ENCODE assay signal across 16 cellular contexts in the genomic region with DNA sequence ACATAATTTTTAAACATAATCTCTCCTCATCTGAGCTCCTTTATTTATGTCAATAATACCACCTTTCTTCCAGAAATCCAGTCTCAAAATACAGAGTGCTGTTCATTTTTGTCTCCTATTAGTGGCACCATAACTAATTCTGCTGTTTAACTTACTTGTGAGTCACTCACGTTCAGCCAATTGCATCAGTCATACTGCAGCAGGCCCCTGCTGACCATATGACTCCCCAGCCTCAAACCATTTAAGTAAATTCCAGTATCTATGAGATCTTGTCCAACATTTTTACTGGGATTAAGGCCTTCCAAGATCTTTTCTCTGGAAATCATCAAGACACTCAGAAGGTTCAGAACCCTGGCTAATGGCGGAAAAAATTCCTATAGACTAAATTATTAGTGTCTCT.
"Had no signal": no experiment of that assay in that cellular context is flagged by ENCODE, and none has a peak within 500 bp of the region (broad histone marks: within the 10 kb centered on the region; RNA-seq: fewer than 3 reads in every experiment).

No MANE protein-coding gene starts in this region.

- H3K4me3 ChIP-seq: heart left ventricle, ovary, skin epidermis, testis, upper lobe of right lung had no signal

- H3K27me3 ChIP-seq: heart left ventricle, ovary, testis, upper lobe of right lung had no signal

- H3K9me3 ChIP-seq: ovary, testis, upper lobe of right lung had no signal

- ATAC-seq: esophagus mucosa; foreskin keratinocyte; heart left ventricle; left lobe of liver; stimulated activated naive CD8-positive, alpha-beta T cell treated with anti-CD3 and anti-CD28 coated beads, Interleukin-15, amount 100 ng/mL, for 72 hours; upper lobe of right lung had no signal

- H3K36me3 Mint-ChIP-seq: activated naive CD4-positive, alpha-beta T cell treated with anti-CD3 and anti-CD28 coated beads, Interleukin-2, amount 10 ng/mL, durations not matched to agents 7 days and 5 days; memory B cell had no signal

- H3K27ac ChIP-seq: foreskin keratinocyte, heart left ventricle, ovary, skin epidermis, testis, upper lobe of right lung had no signal

- H3K4me1 Mint-ChIP-seq: activated naive CD4-positive, alpha-beta T cell treated with anti-CD3 and anti-CD28 coated beads, Interleukin-2, amount 10 ng/mL, durations not matched to agents 7 days and 5 days; memory B cell; stimulated activated naive CD8-positive, alpha-beta T cell treated with anti-CD3 and anti-CD28 coated beads, Interleukin-15, amount 100 ng/mL, for 72 hours had no signal

- H3K36me3 ChIP-seq: heart left ventricle, ovary, upper lobe of right lung had no signal

- H3K27ac Mint-ChIP-seq: activated naive CD4-positive, alpha-beta T cell treated with anti-CD3 and anti-CD28 coated beads, Interleukin-2, amount 10 ng/mL, durations not matched to agents 7 days and 5 days; activated T-helper 2 cell treated with anti-CD3 and anti-CD28 coated beads, Interferon-gamma antibody, Interleukin-2, Interleukin-4, amounts not matched to agents 10 μg/mL and 5 μg/mL and 100 μg/mL, durations not matched to agents 14 hours and 24 hours and 36 hours; endodermal cell; memory B cell; stimulated activated naive CD8-positive, alpha-beta T cell treated with anti-CD3 and anti-CD28 coated beads, Interleukin-15, amount 100 ng/mL, for 72 hours had no signal

- H3K9me3 Mint-ChIP-seq: activated T-helper 2 cell treated with anti-CD3 and anti-CD28 coated beads, Interferon-gamma antibody, Interleukin-2, Interleukin-4, amounts not matched to agents 10 μg/mL and 5 μg/mL and 100 μg/mL, durations not matched to agents 14 hours and 24 hours and 36 hours; endodermal cell; stimulated activated naive CD8-positive, alpha-beta T cell treated with anti-CD3 and anti-CD28 coated beads, Interleukin-15, amount 100 ng/mL, for 72 hours had no signal

- DNase-seq: activated CD4-positive, alpha-beta T cell treated with anti-CD3 and anti-CD28 coated beads, Interleukin-2, amount 50 U/mL, for 1 hour; activated naive CD4-positive, alpha-beta T cell treated with anti-CD3 and anti-CD28 coated beads, Interleukin-2, amount 10 ng/mL, durations not matched to agents 7 days and 5 days; endodermal cell; foreskin keratinocyte; heart left ventricle; ovary; stimulated activated CD4-positive, alpha-beta T cell treated with anti-CD3 and anti-CD28 coated beads, Interleukin-4, amount 100 ng/mL, for 4 hours; stimulated activated naive CD8-positive, alpha-beta T cell treated with anti-CD3 and anti-CD28 coated beads, Interleukin-15, amount 100 ng/mL, for 72 hours; T-helper 2 cell; testis; upper lobe of right lung had no signal

- H3K4me3 Mint-ChIP-seq: activated naive CD4-positive, alpha-beta T cell treated with anti-CD3 and anti-CD28 coated beads, Interleukin-2, amount 10 ng/mL, durations not matched to agents 7 days and 5 days; endodermal cell; memory B cell; stimulated activated naive CD8-positive, alpha-beta T cell treated with anti-CD3 and anti-CD28 coated beads, Interleukin-15, amount 100 ng/mL, for 72 hours had no signal

- H3K27me3 Mint-ChIP-seq: activated naive CD4-positive, alpha-beta T cell treated with anti-CD3 and anti-CD28 coated beads, Interleukin-2, amount 10 ng/mL, durations not matched to agents 7 days and 5 days; memory B cell; stimulated activated naive CD8-positive, alpha-beta T cell treated with anti-CD3 and anti-CD28 coated beads, Interleukin-15, amount 100 ng/mL, for 72 hours had no signal
